Comparison of ENCODE assay signal across 8 cellular contexts in genomic region chr2:200864206-200864976, GRCh38. TPM values are rescaled to one million over a fixed set of nuclear protein-coding genes. Genes with fewer than 3 reads are reported as not detected.
DNase-seq lines count a peak whose midpoint lies in the region; ATAC-seq lines count a peak whose summit lies in the region.

CLK1 (minus strand) TSS chr2:200864658; CDS start chr2:200861862, 2,796 bp downstream.

- peak; percentile 97 for DNase-seq in COLO668 (lab: John Stamatoyannopoulos, UW; ENCODE audit: unreplicated experiment)
- peak; percentile 90 for DNase-seq in HT1080 (ENCODE audit: low read depth)
- peak; percentile 91 for DNase-seq in NOMO-1 (lab: John Stamatoyannopoulos, UW; ENCODE audit: unreplicated experiment in 2 of 2)
- DNase-seq in effector CD8-positive, alpha-beta T cell (lab: John Stamatoyannopoulos, UW): peak; percentile 94
- peak; percentile 98 for DNase-seq in medulla oblongata (ENCODE audit: extremely low spot score)
- DNase-seq in stimulated activated CD4-positive, alpha-beta T cell treated with anti-CD3 and anti-CD28 coated beads, TNF-alpha, amount 100 ng/mL, for 48 hours (ENCODE audit: low read depth in 3 of 3): peak; percentile 92 to 96 (median 94)

- CTCF ChIA-PET in activated CD8-positive, alpha-beta memory T cell treated with anti-CD3 and anti-CD28 coated beads for 36 hours (lab: Charles Lee): interaction anchor here (0.7 to 2.6 kb wide), 5 partner anchors 25 to 266 kb away, joined by 3 to 10 read pairs (median 4); partner anchors contain the start of genes NIF3L1 and PPIL3

- POLR2A ChIA-PET in activated CD8-positive, alpha-beta memory T cell treated with anti-CD3 and anti-CD28 coated beads for 36 hours (lab: Charles Lee): interaction anchor here (0.6 to 3.0 kb wide), 23 partner anchors 23 to 586 kb away, joined by 3 to 36 read pairs (median 5); partner anchors contain the start of genes BZW1, KCTD18, NIF3L1 and ORC2

- peak; percentile 79 for ATAC-seq in GM21367 (IDR thresholded peaks at IDR 0.05; ENCODE audit: unreplicated experiment)

RNA-seq across cellular contexts. Expression of gene CLK1, which starts in this region (rescaled TPM):
- 39.3 and 46.1 TPM in 2 replicates for total RNA-seq in HT1080 (2014; rRNA removed; shearing (Covaris generic))
- 43.5 and 52.6 TPM in 2 replicates for polyA plus RNA-seq in HT1080 (2015; cell fraction: cytosol; rRNA removed)
- 279 TPM in 2 replicates for polyA plus RNA-seq in HT1080 (2015; cell fraction: nucleus; rRNA removed)
- 100 to 1,000 TPM in 1 of 2 experiments, 10 to 100 TPM in 1; 95.8 to 102 TPM for total RNA-seq in activated CD8-positive, alpha-beta memory T cell treated with anti-CD3 and anti-CD28 coated beads for 36 hours

Comparison
In these comparisons a context has a peak if more than half of its experiments do, and no peak if none do; other contexts are left out.
1. Peak in every context shown above with its lines: DNase-seq and ATAC-seq.